1 cellular context compared by ENCODE assay signal in genomic region chr6:34969662-34970265, GRCh38.
TF ChIP-seq lines count a peak whose summit lies in the region.

No MANE protein-coding gene starts in this region.

TF ChIP-seq in IMR-90, 13 proteins besides CTCF, POLR2A, EP300 and RAD21 (continued from another document):
- TF ChIP-seq RCOR1 (IDR thresholded peaks at IDR 0.05; ENCODE audit: insufficient replicate concordance, low read length) = no peak
- TF ChIP-seq CEBPB (IDR thresholded peaks at IDR 0.05; ENCODE audit: low read depth, low read length) = no peak
- no peak for TF ChIP-seq CHD1 (IDR thresholded peaks at IDR 0.05; ENCODE audit: low read depth, low read length)
- TF ChIP-seq ELK1 (IDR thresholded peaks at IDR 0.05; ENCODE audit: borderline replicate concordance, low read depth, low read length) = no peak
